Comparison of ENCODE assay signal across 12 cellular contexts in genomic region chr1:8352886-8353285, GRCh38. TPM values are rescaled to one million over a fixed set of nuclear protein-coding genes. Genes with fewer than 3 reads are reported as not detected.
DNase-seq lines count a peak whose midpoint lies in the region; ATAC-seq and TF ChIP-seq lines count a peak whose summit lies in the region.
"Had no signal": no experiment of that assay in that cellular context is flagged by ENCODE, and none has a peak within 500 bp of the region (broad histone marks: within the 10 kb centered on the region; RNA-seq: fewer than 3 reads in every experiment).

No MANE protein-coding gene starts in this region.

- H3K9me3 Mint-ChIP-seq in brain = no peaks in the 10 kb centered on the region
- H3K9me3 Mint-ChIP-seq: stimulated activated memory B cell treated with anti-CD40 and anti-IgM and Interleukin-4, amounts not matched to agents 10 μg/mL and 1 μg/mL and 100 μg/mL, for 72 hours had no signal

- H3K9ac ChIP-seq in stomach smooth muscle (ENCODE audit: low read length in 2 of 2) = peak overlapping the region; percentile 29 to 34

- TF ChIP-seq CTCF in RWPE1 (conservative IDR thresholded peaks at IDR 0.05; ENCODE audit: low read depth) = no peak
- TF ChIP-seq CTCF in brain (conservative IDR thresholded peaks at IDR 0.05) = no peak

- peaks cover 6% of the 10 kb centered on the region for H3K27me3 Mint-ChIP-seq in brain
- H3K27me3 Mint-ChIP-seq: stimulated activated memory B cell treated with anti-CD40 and anti-IgM and Interleukin-4, amounts not matched to agents 10 μg/mL and 1 μg/mL and 100 μg/mL, for 72 hours had no signal

- WGBS in mesodermal cell (ENCODE audit: insufficient coverage in 2 of 2), 2 experiments = 89% methylated on average over 2 to 5 of the region's 6 CpGs

- H3K36me3 Mint-ChIP-seq in brain = peaks cover 45% of the 10 kb centered on the region

- H3K27ac Mint-ChIP-seq in brain = peak overlapping the region; percentile 9 to 86 (median 81)
- H3K27ac Mint-ChIP-seq: stimulated activated memory B cell treated with anti-CD40 and anti-IgM and Interleukin-4, amounts not matched to agents 10 μg/mL and 1 μg/mL and 100 μg/mL, for 72 hours had no signal

- H3K9me3 ChIP-seq in mesodermal cell (ENCODE audit: control insufficient read depth, low read length) = no peaks in the 10 kb centered on the region
- H3K9me3 ChIP-seq in stomach smooth muscle (ENCODE audit: control insufficient read depth in 2 of 2, low read length in 2 of 2) = no peaks in the 10 kb centered on the region

- H3K4me1 ChIP-seq in mesodermal cell (ENCODE audit: control insufficient read depth, insufficient read depth, low read length, poor library complexity, severe bottlenecking) (peaks cover 2% of the 10 kb centered on the region), stomach smooth muscle (ENCODE audit: control insufficient read depth, insufficient read depth, low read length) (peaks cover 62% of the 10 kb centered on the region)

- H3K4me3 Mint-ChIP-seq in brain = no peak overlapping the region
- H3K4me3 Mint-ChIP-seq: stimulated activated memory B cell treated with anti-CD40 and anti-IgM and Interleukin-4, amounts not matched to agents 10 μg/mL and 1 μg/mL and 100 μg/mL, for 72 hours had no signal

- no peaks in the 10 kb centered on the region for H3K27me3 ChIP-seq in stomach smooth muscle (ENCODE audit: control insufficient read depth in 1 of 2, insufficient read depth in 2 of 2, low read length in 2 of 2)

- ATAC-seq in GM21619 (IDR thresholded peaks at IDR 0.05; ENCODE audit: unreplicated experiment) = no peak
- ATAC-seq: stimulated activated memory B cell treated with anti-CD40 and anti-IgM and Interleukin-4, amounts not matched to agents 10 μg/mL and 1 μg/mL and 100 μg/mL, for 72 hours had no signal

- H3K4me3 ChIP-seq in mesodermal cell (ENCODE audit: extremely low read depth, insufficient read depth, low read length, poor library complexity, severe bottlenecking) (no peak overlapping the region), stomach smooth muscle (ENCODE audit: low read length in 2 of 2) (no peak overlapping the region)

- POLR2A ChIA-PET in RWPE1 (lab: Yijun Ruan, JAX; ENCODE audit: low non-redundant PET) = no interaction called here

- H3K36me3 ChIP-seq in mesodermal cell (ENCODE audit: control insufficient read depth, insufficient read depth, low read length) (peaks cover 62% of the 10 kb centered on the region), stomach smooth muscle (ENCODE audit: control insufficient read depth in 2 of 2, insufficient read depth in 2 of 2, low read length in 2 of 2) (peaks cover 34 to 41% of the 10 kb centered on the region in 2 donors)

- DNase-seq in RWPE1 (ENCODE audit: low spot score) (no peak), iPS-NIHi7 (ENCODE audit: extremely low spot score) (no peak), H4 (ENCODE audit: low spot score) (no peak)
- DNase-seq: activated CD4-positive, alpha-beta T cell treated with anti-CD3 and anti-CD28 coated beads for 1 hour; MV-4-11; stimulated activated CD4-positive, alpha-beta T cell treated with anti-CD3 and anti-CD28 coated beads, Interleukin-2, amount 100 ng/mL, for 48 hours had no signal

- CTCF ChIA-PET in RWPE1 (lab: Yijun Ruan, JAX) = no interaction called here

- H3K4me1 Mint-ChIP-seq in brain = peaks cover 10% of the 10 kb centered on the region

- peak overlapping the region; percentile 61 for H3K27ac ChIP-seq in RWPE1
- peak overlapping the region; percentile 59 for H3K27ac ChIP-seq in mesodermal cell (ENCODE audit: low read depth, low read length, severe bottlenecking)
- peak overlapping the region; percentile 73 for H3K27ac ChIP-seq in stomach smooth muscle (ENCODE audit: low read length)

RNA-seq across cellular contexts. Expression of gene SLC45A1, which starts 35.0 kb away (rescaled TPM):
- 12.6 TPM for polyA plus RNA-seq in brain (ENCODE audit: insufficient read depth, low read depth, low replicate concordance)
- polyA plus RNA-seq in mesodermal cell (2013, experiment 1 of 2) = 0.77 TPM
- polyA plus RNA-seq in mesodermal cell (2013, experiment 2 of 2) = 0.81 TPM
- total RNA-seq in H4 (2014; rRNA removed; shearing (Covaris generic)) = 0.31 TPM in 1 of 2 replicates, not detected in the other
- total RNA-seq: HT1080 had no signal
